Comparison of ENCODE assay signal across 8 cellular contexts in genomic region chr11:46382644-46383403, GRCh38. TPM values are rescaled to one million over a fixed set of nuclear protein-coding genes. Genes with fewer than 3 reads are reported as not detected.
DNase-seq lines count a peak whose midpoint lies in the region; ATAC-seq and TF ChIP-seq lines count a peak whose summit lies in the region.

No MANE protein-coding gene starts in this region.

- peaks cover 11% of the 10 kb centered on the region for H3K4me1 ChIP-seq in testis

- 53 to 62% methylated on average over 8 to 18 of the region's 18 CpGs for WGBS in testis, 2 donors

- H3K9me3 Mint-ChIP-seq in WTC11 (no peaks in the 10 kb centered on the region), immature natural killer cell (no peaks in the 10 kb centered on the region)

- H3K27ac ChIP-seq in testis, result no peak overlapping the region

- H3K27me3 Mint-ChIP-seq in WTC11 (ENCODE audit: low read depth) (peaks cover 20% of the 10 kb centered on the region), immature natural killer cell (ENCODE audit: low read depth in 3 of 3) (peaks cover 7 to 18% (median 15%) of the 10 kb centered on the region in 3 donors)

- no peaks in the 10 kb centered on the region for H3K27me3 ChIP-seq in testis

- H3K36me3 Mint-ChIP-seq in WTC11 (peaks cover 2% of the 10 kb centered on the region), immature natural killer cell (peaks cover 0 to 1% (median 0%) of the 10 kb centered on the region in 3 donors)

- H3K4me3 ChIP-seq in testis, result no peak overlapping the region

- H3K9me3 ChIP-seq in testis, result no peaks in the 10 kb centered on the region

- H3K27ac Mint-ChIP-seq in WTC11 (no peak overlapping the region), immature natural killer cell (no peak overlapping the region)

- no peaks in the 10 kb centered on the region for H3K36me3 ChIP-seq in testis (ENCODE audit: low read depth, missing control alignments)

- intact Hi-C loops in testis (cut with DNase I; ENCODE audit: low total_unique reads), result no loop called here

- TF ChIP-seq POLR2A in testis (IDR thresholded peaks at IDR 0.05), result no peak

- CTCF ChIA-PET in WTC11 (lab: Charles Lee), result interaction anchor here (0.6 to 1.9 kb wide), 40 partner anchors 9 to 1010 kb away, joined by 3 to 65 read pairs (median 4); partner anchors contain the start of genes AMBRA1, ARHGAP1, CHRM4 and DGKZ

- TF ChIP-seq CTCF in WTC11 (IDR thresholded peaks at IDR 0.05) (0 out of 2 replicates have a peak, but pooled peaks have one; percentile 63), testis (IDR thresholded peaks at IDR 0.05) (peak; percentile 47 to 59 (median 48))

- H3K4me1 Mint-ChIP-seq in WTC11 (peaks cover 26% of the 10 kb centered on the region), immature natural killer cell (peaks cover 14 to 22% of the 10 kb centered on the region in 2 donors)

- ATAC-seq in WTC11, result no peak
- ATAC-seq in HG02938 (IDR thresholded peaks at IDR 0.05; ENCODE audit: unreplicated experiment), result no peak
- no peak for ATAC-seq in GM21381 (IDR thresholded peaks at IDR 0.05; ENCODE audit: unreplicated experiment)

- POLR2A ChIA-PET in WTC11 (lab: Charles Lee), result interaction anchor here (0.6 to 1.4 kb wide), 5 partner anchors 10 to 211 kb away, joined by 3 to 5 read pairs (median 4); partner anchors contain the start of gene AMBRA1

- peak; percentile 59 for DNase-seq in COLO668 (lab: John Stamatoyannopoulos, UW; ENCODE audit: unreplicated experiment)
- peak; percentile 97 for DNase-seq in HuH-7 (ENCODE audit: low spot score)
- peak; percentile 61 for DNase-seq in WTC11 (ENCODE audit: low spot score)
- no peak for DNase-seq in immature natural killer cell
- peak; percentile 69 for DNase-seq in testis
- DNase-seq in KG1 (lab: John Stamatoyannopoulos, UW), result no peak

- H3K4me3 Mint-ChIP-seq in WTC11, result peak overlapping the region; percentile 84
- peak overlapping the region in 4 of 5 donors; percentile 21 to 68 (median 39) for H3K4me3 Mint-ChIP-seq in immature natural killer cell

TF ChIP-seq in WTC11, 78 proteins besides CTCF, POLR2A, EP300 and RAD21:
- TF ChIP-seq RELA (CRISPR knock-in tag; IDR thresholded peaks at IDR 0.05; ENCODE audit: borderline replicate concordance), result no peak
- TF ChIP-seq USF2 (CRISPR knock-in tag; IDR thresholded peaks at IDR 0.05), result peak; percentile 57; the same call in 1 of the 2 replicates
- TF ChIP-seq CREM (CRISPR knock-in tag; IDR thresholded peaks at IDR 0.05), result 0 out of 2 replicates have a peak, but pooled peaks have one; percentile 1
- TF ChIP-seq ATF1 (CRISPR knock-in tag; IDR thresholded peaks at IDR 0.05), result no peak
- no peak for TF ChIP-seq ZNF317 (CRISPR knock-in tag; IDR thresholded peaks at IDR 0.05; ENCODE audit: borderline replicate concordance, low read depth)
- 0 out of 2 replicates have a peak, but pooled peaks have one; percentile 14 for TF ChIP-seq ZNF121 (CRISPR knock-in tag; IDR thresholded peaks at IDR 0.05)
- TF ChIP-seq ARID4B (CRISPR knock-in tag; IDR thresholded peaks at IDR 0.05; ENCODE audit: borderline replicate concordance), result no peak

RNA-seq across cellular contexts. Expression of gene MDK, which starts 1.4 kb away (rescaled TPM):
- total RNA-seq in WTC11 (2021) (560 to 611 TPM (median 602 TPM) in 3 replicates), testis (10 to 100 TPM; 14.4 to 14.5 TPM)
- polyA plus RNA-seq in immature natural killer cell (under 1 TPM in 1 of 3 donors, not detected in 2; 0.44 TPM), testis (ENCODE audit: insufficient read depth, low read depth, low replicate concordance) (51.5 TPM)

RNA-seq across cellular contexts. Expression of gene CHRM4, which starts 8.8 kb away (rescaled TPM):
- total RNA-seq in WTC11 (2021) (0.62 to 0.85 TPM (median 0.62 TPM) in 3 replicates), testis (10 to 100 TPM in 1 of 2 donors, 1 to 10 TPM in 1; 7.2 to 19.5 TPM)
- polyA plus RNA-seq in immature natural killer cell (under 1 TPM in 2 of 3 donors, not detected in 1; 0.31 to 0.51 TPM), testis (ENCODE audit: insufficient read depth, low read depth, low replicate concordance) (13.5 TPM)

RNA-seq across cellular contexts. Expression of gene DGKZ, which starts 35.6 kb away (rescaled TPM):
- total RNA-seq in WTC11 (2021), result 107 to 139 TPM (median 115 TPM) in 3 replicates
- polyA plus RNA-seq in immature natural killer cell, result 100 to 1,000 TPM in 1 of 3 donors, 10 to 100 TPM in 2; 40.7 to 120 (median 63.6) TPM
- total RNA-seq in testis, result 100 to 1,000 TPM in 1 of 2 donors, 10 to 100 TPM in 1; 67.2 to 104 TPM
- polyA plus RNA-seq in testis (ENCODE audit: insufficient read depth, low read depth, low replicate concordance), result 33.8 TPM

Comparison
In these comparisons a context has a peak if more than half of its experiments do, and no peak if none do; other contexts are left out.
1. DNase-seq: peak in COLO668 (single experiment), HuH-7 (single experiment), WTC11 (single experiment) and testis (single experiment); none in immature natural killer cell (0 of 3) and KG1 (single experiment).
2. RNA of gene MDK, which starts 1.4 kb away (total RNA-seq): 560 to 611 TPM in WTC11; 14.4 to 14.5 TPM in testis; every median in the first group is over 10 times any median in the second.